Comparison of ENCODE assay signal across 8 cellular contexts in the genomic region with DNA sequence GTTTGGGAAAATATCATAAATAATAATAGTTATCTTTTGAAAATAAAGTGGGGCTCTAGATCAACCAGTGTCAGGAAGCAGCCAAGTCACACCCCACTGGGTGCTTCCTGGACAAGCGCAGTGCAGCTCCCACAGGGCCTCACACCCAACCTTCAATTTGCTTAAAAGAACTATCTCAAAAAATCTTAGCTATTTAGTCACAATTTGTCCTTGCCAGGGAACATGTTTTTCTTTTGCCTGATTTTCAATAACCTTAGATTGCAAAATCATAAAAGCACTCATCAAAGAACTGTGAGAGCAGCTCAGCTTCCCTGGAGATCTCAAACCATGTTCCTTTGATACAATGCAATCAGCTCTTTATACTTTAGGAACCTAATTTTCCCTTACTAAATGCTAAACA. TPM values are rescaled to one million over a fixed set of nuclear protein-coding genes. Genes with fewer than 3 reads are reported as not detected.
DNase-seq lines count a peak whose midpoint lies in the region; ATAC-seq and TF ChIP-seq lines count a peak whose summit lies in the region.

No MANE protein-coding gene starts in this region.

- H3K4me3 ChIP-seq in Karpas-422 (ENCODE audit: low read length), result peak overlapping the region; percentile 91

- TF ChIP-seq CTCF in 22Rv1 (IDR thresholded peaks at IDR 0.05), result no peak
- TF ChIP-seq CTCF in natural killer cell (IDR thresholded peaks at IDR 0.05), result no peak

- DNase-seq in Karpas-422, result peak; percentile 72
- DNase-seq in central memory CD8-positive, alpha-beta T cell (ENCODE audit: low spot score in 2 of 2), result no peak
- no peak for DNase-seq in natural killer cell
- DNase-seq in left lobe of liver (ENCODE audit: low spot score), result no peak
- DNase-seq in NCI-H2081 treated with DMSO at 0.1 percent for 48 hours (lab: John Stamatoyannopoulos, UW), result no peak
- DNase-seq in activated effector memory CD4-positive, alpha-beta T cell treated with Interleukin-2 at 50 U/mL for 16 hours, result no peak

- H3K4me1 Mint-ChIP-seq in central memory CD8-positive, alpha-beta T cell, result peaks cover 48% of the 10 kb centered on the region
- H3K4me1 Mint-ChIP-seq in natural killer cell, result peaks cover 36 to 42% of the 10 kb centered on the region in 2 donors

- H3K9me3 ChIP-seq in Karpas-422 (ENCODE audit: low read length), result no peaks in the 10 kb centered on the region

- intact Hi-C loops in natural killer cell (cut with micrococcal nuclease), result loop anchor here (1.0 to 10.0 kb wide), 2 partner anchors 8 to 1476 kb away; partner anchors contain the start of gene RNF146

- H3K27ac ChIP-seq in 22Rv1, result peak overlapping the region; percentile 86
- H3K27ac ChIP-seq in Karpas-422 (ENCODE audit: low read length), result peak overlapping the region; percentile 98

- H3K79me2 ChIP-seq in Karpas-422 (ENCODE audit: low read length), result peaks cover 45% of the 10 kb centered on the region

- peaks cover 57% of the 10 kb centered on the region for H3K4me1 ChIP-seq in Karpas-422 (ENCODE audit: low read length)

- peak overlapping the region; percentile 2 for H2AFZ ChIP-seq in Karpas-422 (ENCODE audit: low read length)

- H4K20me1 ChIP-seq in Karpas-422 (ENCODE audit: insufficient read depth, low read depth, low read length), result no peaks in the 10 kb centered on the region

- H3K27ac Mint-ChIP-seq in central memory CD8-positive, alpha-beta T cell (ENCODE audit: low read depth), result peak overlapping the region; percentile 96
- H3K27ac Mint-ChIP-seq in natural killer cell, result peak overlapping the region; percentile 93 to 98

- H3K9me3 Mint-ChIP-seq in central memory CD8-positive, alpha-beta T cell, result no peaks in the 10 kb centered on the region
- no peaks in the 10 kb centered on the region for H3K9me3 Mint-ChIP-seq in natural killer cell

- no peaks in the 10 kb centered on the region for H3K9me2 ChIP-seq in Karpas-422 (replicated peaks; ENCODE audit: insufficient read depth, low read length)

- H3K36me3 ChIP-seq in Karpas-422 (ENCODE audit: insufficient read depth, low read length), result no peaks in the 10 kb centered on the region; the same call in 1 of the 2 replicates

- H3K4me3 Mint-ChIP-seq in central memory CD8-positive, alpha-beta T cell, result peak overlapping the region; percentile 95
- H3K4me3 Mint-ChIP-seq in natural killer cell, result peak overlapping the region; percentile 91

- peak overlapping the region; percentile 81 for H3K9ac ChIP-seq in Karpas-422 (ENCODE audit: low read length)

- no peaks in the 10 kb centered on the region for H3K27me3 ChIP-seq in Karpas-422 (ENCODE audit: low read length)

- H3K36me3 Mint-ChIP-seq in central memory CD8-positive, alpha-beta T cell (ENCODE audit: insufficient read depth), result peaks cover 15% of the 10 kb centered on the region
- no peaks in the 10 kb centered on the region for H3K36me3 Mint-ChIP-seq in natural killer cell

- peak overlapping the region; percentile 87 for H3K4me2 ChIP-seq in Karpas-422 (ENCODE audit: low read depth, low read length, poor library complexity, severe bottlenecking)

- H3K27me3 Mint-ChIP-seq in central memory CD8-positive, alpha-beta T cell, result no peaks in the 10 kb centered on the region
- H3K27me3 Mint-ChIP-seq in natural killer cell (ENCODE audit: low read depth in 2 of 2), result no peaks in the 10 kb centered on the region

- no peak for ATAC-seq in central memory CD8-positive, alpha-beta T cell (replicated peaks; ENCODE audit: extremely low read depth, poor library complexity, severe bottlenecking)
- no peak for ATAC-seq in natural killer cell
- no peak for ATAC-seq in left lobe of liver
- no peak for ATAC-seq in GM21515 (IDR thresholded peaks at IDR 0.05; ENCODE audit: unreplicated experiment)

RNA-seq across cellular contexts. Expression of gene NCOA7, which starts 1.6 kb away (rescaled TPM):
- total RNA-seq in Karpas-422 (2014; rRNA removed; shearing (Covaris generic); ENCODE audit: low replicate concordance), result 28.6 and 34.2 TPM in 2 replicates
- total RNA-seq in natural killer cell (10 to 100 TPM; 37.3 to 66.6 (median 56.8) TPM), left lobe of liver (12.4 TPM)

RNA-seq across cellular contexts. Expression of gene HEY2, which starts 39.7 kb away (rescaled TPM):
- total RNA-seq in Karpas-422 (2014; rRNA removed; shearing (Covaris generic); ENCODE audit: low replicate concordance), result 0.07 and 0.11 TPM in 2 replicates
- total RNA-seq in natural killer cell (under 1 TPM; 0.66 to 0.93 (median 0.73) TPM), left lobe of liver (2.3 TPM)
